ENCODE assay signal across 18 cellular contexts in the genomic region with DNA sequence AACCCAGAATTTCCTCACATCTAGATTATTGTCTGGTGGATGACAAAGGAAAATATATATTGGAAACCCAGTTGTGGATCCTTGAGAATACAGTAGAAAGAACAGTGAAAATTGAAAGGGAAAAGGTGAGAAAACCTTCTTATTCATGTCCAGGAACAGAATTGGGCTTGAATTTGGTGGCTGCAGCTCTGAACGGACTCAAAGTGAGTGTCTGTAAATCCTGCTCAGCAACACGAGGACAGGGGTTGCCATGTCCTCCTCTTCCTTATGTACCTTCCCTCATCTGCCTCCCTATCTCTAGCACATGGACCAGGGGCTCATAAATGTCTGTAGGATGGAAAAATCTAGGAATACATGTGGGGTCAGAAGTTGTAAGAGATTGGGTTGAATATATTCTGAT.
DNase-seq lines count a peak whose midpoint lies in the region; ATAC-seq and TF ChIP-seq lines count a peak whose summit lies in the region.
"Had no signal": no experiment of that assay in that cellular context is flagged by ENCODE, and none has a peak within 500 bp of the region (broad histone marks: within the 10 kb centered on the region; RNA-seq: fewer than 3 reads in every experiment).

No MANE protein-coding gene starts in this region.

- H3K9me2 ChIP-seq in SU-DHL-6 (replicated peaks; ENCODE audit: insufficient read depth, low read length): no peaks in the 10 kb centered on the region

- H3K4me3 ChIP-seq in BLaER1: no peak overlapping the region
- no peak overlapping the region for H3K4me3 ChIP-seq in KMS-11 (IDR thresholded peaks at IDR 0.05; ENCODE audit: insufficient read depth, low read depth, low read length)
- no peak overlapping the region for H3K4me3 ChIP-seq in SU-DHL-6 (ENCODE audit: insufficient read depth, low read length, poor library complexity, severe bottlenecking)
- H3K4me3 ChIP-seq in spleen: no peak overlapping the region
- no peak overlapping the region for H3K4me3 ChIP-seq in brain microvascular endothelial cell (ENCODE audit: low read depth, low read length)

- H3K36me3 Mint-ChIP-seq in progenitor cell of endocrine pancreas (ENCODE audit: insufficient read depth): no peaks in the 10 kb centered on the region
- H3K36me3 Mint-ChIP-seq: CD4-positive, alpha-beta memory T cell had no signal

- DNase-seq in spleen: no peak
- no peak for DNase-seq in brain microvascular endothelial cell
- no peak for DNase-seq in progenitor cell of endocrine pancreas (ENCODE audit: low spot score, unreplicated experiment)
- DNase-seq: 8988T; CD4-positive, alpha-beta memory T cell; COR-L47; DMS153; DND-41; GDM1; GOT3; H9; IMR-90 had no signal

- in situ Hi-C loops in brain microvascular endothelial cell (cut with HindIII; ENCODE audit: low pct_ligation_motif_present, low sequenced_read_pairs): no loop called here

- H3K4me2 ChIP-seq in BLaER1: no peak overlapping the region
- H3K4me2 ChIP-seq in KMS-11: peak overlapping the region; percentile 98
- peak overlapping the region; percentile 73 for H3K4me2 ChIP-seq in SU-DHL-6 (ENCODE audit: low read depth, low read length, poor library complexity, severe bottlenecking)

- intact Hi-C loops in spleen (cut with DNase I; ENCODE audit: low total_unique reads): no loop called here

- H3K27ac Mint-ChIP-seq in progenitor cell of endocrine pancreas: no peak overlapping the region
- H3K27ac Mint-ChIP-seq: CD4-positive, alpha-beta memory T cell; H9 had no signal

- H2AFZ ChIP-seq in KMS-11 (ENCODE audit: low read depth): no peak overlapping the region
- H2AFZ ChIP-seq in SU-DHL-6 (ENCODE audit: low read depth, low read length, severe bottlenecking): no peak overlapping the region

- H3K4me1 Mint-ChIP-seq in progenitor cell of endocrine pancreas (ENCODE audit: low read depth): no peaks in the 10 kb centered on the region
- H3K4me1 Mint-ChIP-seq: CD4-positive, alpha-beta memory T cell; H9 had no signal

- 68 to 84% (median 79%) methylated on average over 2 of the region's 2 CpGs for WGBS in spleen, 5 donors

- H3K79me2 ChIP-seq in KMS-11 (ENCODE audit: insufficient read depth, low read depth) (peaks cover 100% of the 10 kb centered on the region), SU-DHL-6 (ENCODE audit: insufficient read depth, low read length) (peaks cover 37% of the 10 kb centered on the region; the same call in 1 of the 2 replicates)

- no peaks in the 10 kb centered on the region for H3K36me3 ChIP-seq in BLaER1
- no peaks in the 10 kb centered on the region for H3K36me3 ChIP-seq in KMS-11 (ENCODE audit: insufficient read depth)
- no peaks in the 10 kb centered on the region for H3K36me3 ChIP-seq in SU-DHL-6 (ENCODE audit: low read length)
- no peaks in the 10 kb centered on the region for H3K36me3 ChIP-seq in spleen
- no peaks in the 10 kb centered on the region for H3K36me3 ChIP-seq in brain microvascular endothelial cell (replicated peaks)

- no peak overlapping the region for H3K4me3 Mint-ChIP-seq in progenitor cell of endocrine pancreas (ENCODE audit: low read depth)
- H3K4me3 Mint-ChIP-seq: CD4-positive, alpha-beta memory T cell; H9 had no signal

- H3K27me3 Mint-ChIP-seq in progenitor cell of endocrine pancreas: peaks cover 11% of the 10 kb centered on the region

- H3K27ac ChIP-seq in BLaER1 (peak overlapping the region; percentile 7; the same call in 1 of the 2 replicates), KMS-11 (peak overlapping the region; percentile 99), SU-DHL-6 (ENCODE audit: low read depth, low read length) (peak overlapping the region; percentile 100), spleen (peak overlapping the region in 6 of 8 donors; percentile 45 to 86 (median 68)), brain microvascular endothelial cell (no peak overlapping the region)
- H3K27ac ChIP-seq: C4-2B had no signal

- peaks cover 15% of the 10 kb centered on the region for H3K9me3 Mint-ChIP-seq in progenitor cell of endocrine pancreas (ENCODE audit: low read depth)
- H3K9me3 Mint-ChIP-seq: CD4-positive, alpha-beta memory T cell had no signal

- H3F3A ChIP-seq in SU-DHL-6 (ENCODE audit: insufficient read depth): peaks cover 67% of the 10 kb centered on the region

- H3K9ac ChIP-seq in BLaER1: no peak overlapping the region
- peak overlapping the region; percentile 60 for H3K9ac ChIP-seq in KMS-11
- H3K9ac ChIP-seq in SU-DHL-6 (ENCODE audit: low read length): peak overlapping the region; percentile 61

- TF ChIP-seq CTCF in KMS-11 (conservative IDR thresholded peaks at IDR 0.05; ENCODE audit: low read depth, low read length) (no peak), SU-DHL-6 (IDR thresholded peaks at IDR 0.05; ENCODE audit: insufficient read depth, low read length, poor library complexity, severe bottlenecking) (no peak), spleen (IDR thresholded peaks at IDR 0.05 in 8 of 11, conservative IDR thresholded peaks at IDR 0.05 in 3 of 11) (no peak), brain microvascular endothelial cell (IDR thresholded peaks at IDR 0.05; ENCODE audit: low read depth, low read length, missing control alignments) (no peak), progenitor cell of endocrine pancreas (IDR thresholded peaks at IDR 0.05; ENCODE audit: unreplicated experiment) (no peak)

- peaks cover 85% of the 10 kb centered on the region for H3K4me1 ChIP-seq in BLaER1
- peaks cover 100% of the 10 kb centered on the region for H3K4me1 ChIP-seq in KMS-11 (ENCODE audit: low read depth, poor library complexity, severe bottlenecking)
- H3K4me1 ChIP-seq in spleen: peaks cover 0 to 29% (median 7%) of the 10 kb centered on the region in 6 donors

- H3K9me3 ChIP-seq in BLaER1: no peaks in the 10 kb centered on the region
- no peaks in the 10 kb centered on the region for H3K9me3 ChIP-seq in SU-DHL-6 (ENCODE audit: insufficient read depth, low read length)
- H3K9me3 ChIP-seq in spleen: peaks cover 0 to 9% (median 0%) of the 10 kb centered on the region in 8 donors

- H3K27me3 ChIP-seq in BLaER1 (no peaks in the 10 kb centered on the region), KMS-11 (ENCODE audit: insufficient read depth, low read depth) (no peaks in the 10 kb centered on the region), SU-DHL-6 (ENCODE audit: low read length) (no peaks in the 10 kb centered on the region), spleen (replicated peaks in 1 of 7) (no peaks in the 10 kb centered on the region), brain microvascular endothelial cell (replicated peaks) (no peaks in the 10 kb centered on the region)

- TF ChIP-seq POLR2A in spleen (IDR thresholded peaks at IDR 0.05): no peak

- ATAC-seq in GM21423 (IDR thresholded peaks at IDR 0.05; ENCODE audit: unreplicated experiment) (no peak), HG03521 (IDR thresholded peaks at IDR 0.05; ENCODE audit: unreplicated experiment) (no peak)

- no peaks in the 10 kb centered on the region for H4K20me1 ChIP-seq in BLaER1
- H4K20me1 ChIP-seq in KMS-11 (ENCODE audit: insufficient read depth): no peaks in the 10 kb centered on the region
- no peaks in the 10 kb centered on the region for H4K20me1 ChIP-seq in SU-DHL-6 (ENCODE audit: low read depth, low read length)
